Comparison of ENCODE assay signal across 23 cellular contexts in genomic region chr10:86265236-86265876, GRCh38.
A peak's percentile ranks its signal among the peaks of the same experiment; 100 is the strongest.
DNase-seq lines count a peak whose midpoint lies in the region; ATAC-seq, FAIRE-seq and TF ChIP-seq lines count a peak whose summit lies in the region.
"Had no signal": no experiment of that assay in that cellular context is flagged by ENCODE, and none has a peak within 500 bp of the region (broad histone marks: within the 10 kb centered on the region; RNA-seq: fewer than 3 reads in every experiment).

No MANE protein-coding gene starts in this region.

- H2AFZ ChIP-seq in HepG2 (ENCODE audit: low read length) = no peak overlapping the region

- WGBS in HepG2 (ENCODE audit: low lambda C conversion rate) = 23% methylated on average over 7 of the region's 7 CpGs

- H3K4me3 Mint-ChIP-seq in activated CD8-positive, alpha-beta memory T cell treated with anti-CD3 and anti-CD28 coated beads, Interleukin-2, amount 10 ng/mL, durations not matched to agents 7 days and 5 days = no peak overlapping the region
- H3K4me3 Mint-ChIP-seq: activated CD4-positive, alpha-beta T cell treated with anti-CD3 and anti-CD28 coated beads for 36 hours; activated naive CD4-positive, alpha-beta T cell treated with anti-CD3 and anti-CD28 coated beads, Interleukin-2, amount 10 ng/mL, durations not matched to agents 7 days and 5 days; memory B cell; nephron had no signal

- peak; percentile 28 for DNase-seq in activated CD8-positive, alpha-beta memory T cell treated with anti-CD3 and anti-CD28 coated beads for 24 hours
- no peak for DNase-seq in activated CD8-positive, alpha-beta memory T cell treated with anti-CD3 and anti-CD28 coated beads, Interleukin-2, amount 50 U/mL, for 4 hours
- DNase-seq in activated CD8-positive, alpha-beta memory T cell treated with anti-CD3 and anti-CD28 coated beads, Interleukin-2, amount 10 ng/mL, durations not matched to agents 7 days and 5 days = peak; percentile 31
- DNase-seq in HepG2 (ENCODE audit: low spot score) (no peak), superior temporal gyrus (ENCODE audit: extremely low spot score) (peak; percentile 57), mucosa of descending colon (no peak)
- no peak for DNase-seq in stimulated activated CD8-positive, alpha-beta memory T cell treated with anti-CD3 and anti-CD28 coated beads, Interleukin-4, amount 100 ng/mL, for 48 hours
- DNase-seq: activated CD4-positive, alpha-beta T cell treated with anti-CD3 and anti-CD28 coated beads for 36 hours; activated naive CD4-positive, alpha-beta T cell treated with anti-CD3 and anti-CD28 coated beads, Interleukin-2, amount 10 ng/mL, durations not matched to agents 7 days and 5 days; aorta; cerebellar nuclear complex; DMS 273 treated with DMSO at 0.1 percent for 48 hours; KG1; MV-4-11; NCI-H2081 treated with DMSO at 0.1 percent for 48 hours; NCI-H510A had no signal

- no peaks in the 10 kb centered on the region for H4K20me1 ChIP-seq in HepG2 (ENCODE audit: insufficient read depth, low read length)

- H3K27me3 Mint-ChIP-seq in activated CD8-positive, alpha-beta memory T cell treated with anti-CD3 and anti-CD28 coated beads, Interleukin-2, amount 10 ng/mL, durations not matched to agents 7 days and 5 days = peaks cover 30% of the 10 kb centered on the region

- H3K4me1 ChIP-seq in HepG2 (ENCODE audit: insufficient read depth, low read length) = no peaks in the 10 kb centered on the region
- no peaks in the 10 kb centered on the region for H3K4me1 ChIP-seq in mucosa of descending colon (ENCODE audit: low read depth)

- intact Hi-C loops in HepG2 (cut with micrococcal nuclease; ENCODE audit: unreplicated experiment) (no loop called here), mucosa of descending colon (cut with DNase I, micrococcal nuclease) (no loop called here)

- H3K9ac ChIP-seq in HepG2 (ENCODE audit: insufficient read depth, low read depth, low read length) = no peak overlapping the region

- TF ChIP-seq CTCF in HepG2 (CRISPR knock-in tag; IDR thresholded peaks at IDR 0.05) = no peak
- TF ChIP-seq CTCF in mucosa of descending colon (IDR thresholded peaks at IDR 0.05) = no peak

- TF ChIP-seq RAD21 in HepG2 (CRISPR knock-in tag; IDR thresholded peaks at IDR 0.05) = no peak

- H3K9me3 Mint-ChIP-seq in activated CD8-positive, alpha-beta memory T cell treated with anti-CD3 and anti-CD28 coated beads, Interleukin-2, amount 10 ng/mL, durations not matched to agents 7 days and 5 days (ENCODE audit: low read depth) = no peaks in the 10 kb centered on the region
- H3K9me3 Mint-ChIP-seq: activated naive CD4-positive, alpha-beta T cell treated with anti-CD3 and anti-CD28 coated beads, Interleukin-2, amount 10 ng/mL, durations not matched to agents 7 days and 5 days; memory B cell; nephron had no signal

- H3K4me2 ChIP-seq in HepG2 (ENCODE audit: low read depth, low read length) = no peak overlapping the region

- no peak for TF ChIP-seq EP300 in HepG2 (IDR thresholded peaks at IDR 0.05; ENCODE audit: low read depth in 2 of 2, low read length in 2 of 2)
- TF ChIP-seq EP300 in HepG2 (CRISPR knock-in tag; IDR thresholded peaks at IDR 0.05; ENCODE audit: borderline replicate concordance) = no peak

- no peaks in the 10 kb centered on the region for H3K36me3 Mint-ChIP-seq in activated CD8-positive, alpha-beta memory T cell treated with anti-CD3 and anti-CD28 coated beads, Interleukin-2, amount 10 ng/mL, durations not matched to agents 7 days and 5 days
- H3K36me3 Mint-ChIP-seq: activated naive CD4-positive, alpha-beta T cell treated with anti-CD3 and anti-CD28 coated beads, Interleukin-2, amount 10 ng/mL, durations not matched to agents 7 days and 5 days; memory B cell had no signal

- peaks cover 3 to 58% of the 10 kb centered on the region in 2 experiments; a peak in 4 of 5 replicates for H3K27me3 ChIP-seq in HepG2 (ENCODE audit: control insufficient read depth in 1 of 2, insufficient read depth in 2 of 2, low read length in 2 of 2)
- H3K27me3 ChIP-seq: testis had no signal

- H3K36me3 ChIP-seq in HepG2 (replicated peaks in 1 of 2; ENCODE audit: control insufficient read depth in 1 of 2, insufficient read depth in 2 of 2, low read length in 2 of 2) = no peaks in the 10 kb centered on the region
- no peaks in the 10 kb centered on the region for H3K36me3 ChIP-seq in mucosa of descending colon (ENCODE audit: low read depth)

- no peak overlapping the region for H3K27ac Mint-ChIP-seq in activated CD8-positive, alpha-beta memory T cell treated with anti-CD3 and anti-CD28 coated beads, Interleukin-2, amount 10 ng/mL, durations not matched to agents 7 days and 5 days
- H3K27ac Mint-ChIP-seq: activated CD4-positive, alpha-beta T cell treated with anti-CD3 and anti-CD28 coated beads for 36 hours; activated naive CD4-positive, alpha-beta T cell treated with anti-CD3 and anti-CD28 coated beads, Interleukin-2, amount 10 ng/mL, durations not matched to agents 7 days and 5 days; memory B cell; nephron had no signal

- no peak overlapping the region for H3K4me3 ChIP-seq in HepG2 (replicated peaks in 1 of 3; ENCODE audit: insufficient read depth in 1 of 3, low read depth in 2 of 3, low read length in 3 of 3)
- H3K4me3 ChIP-seq in mucosa of descending colon = no peak overlapping the region
- H3K4me3 ChIP-seq: GM12878, testis had no signal

- FAIRE-seq in HepG2 (lab: Jason Lieb, UNC) = no peak
- FAIRE-seq: GM12878, islet of Langerhans had no signal

- H3K4me1 Mint-ChIP-seq in activated CD8-positive, alpha-beta memory T cell treated with anti-CD3 and anti-CD28 coated beads, Interleukin-2, amount 10 ng/mL, durations not matched to agents 7 days and 5 days = no peaks in the 10 kb centered on the region
- H3K4me1 Mint-ChIP-seq: activated CD4-positive, alpha-beta T cell treated with anti-CD3 and anti-CD28 coated beads for 36 hours; activated naive CD4-positive, alpha-beta T cell treated with anti-CD3 and anti-CD28 coated beads, Interleukin-2, amount 10 ng/mL, durations not matched to agents 7 days and 5 days; nephron had no signal

- CTCF ChIA-PET in activated CD8-positive, alpha-beta memory T cell treated with anti-CD3 and anti-CD28 coated beads, Interleukin-2, amount 10 ng/mL, durations not matched to agents 7 days and 5 days (lab: Charles Lee) = no interaction called here
- CTCF ChIA-PET in HepG2 (lab: Yijun Ruan, JAX; ENCODE audit: low intra/inter-chr PET ratio, low total read pairs) = no interaction called here

- no peak for ATAC-seq in activated CD8-positive, alpha-beta memory T cell treated with anti-CD3 and anti-CD28 coated beads, Interleukin-2, amount 10 ng/mL, durations not matched to agents 7 days and 5 days
- ATAC-seq in HepG2 (no peak), mucosa of descending colon (no peak), HG03521 (IDR thresholded peaks at IDR 0.05; ENCODE audit: unreplicated experiment) (no peak)
- ATAC-seq: activated CD4-positive, alpha-beta T cell treated with anti-CD3 and anti-CD28 coated beads for 36 hours; GM12878 had no signal

- H3K9me3 ChIP-seq in HepG2 (ENCODE audit: low read length) = no peaks in the 10 kb centered on the region
- no peaks in the 10 kb centered on the region for H3K9me3 ChIP-seq in mucosa of descending colon
- H3K9me3 ChIP-seq: testis had no signal

- no peak for TF ChIP-seq POLR2A in HepG2 (IDR thresholded peaks at IDR 0.05; ENCODE audit: insufficient read depth in 1 of 2, low read depth in 2 of 2, low read length in 2 of 2)

- POLR2A ChIA-PET in HepG2 (lab: Yijun Ruan, JAX) = no interaction called here

- BruUV-seq in HepG2 (replicated peaks; lab: Mats Ljungman, UMichigan) = no TSS peak

- no peaks in the 10 kb centered on the region for H3K79me2 ChIP-seq in HepG2 (ENCODE audit: insufficient read depth, low read length)

- H3K27ac ChIP-seq in HepG2 (ENCODE audit: extremely low read length, insufficient read depth, low read length) = no peak overlapping the region
- H3K27ac ChIP-seq: C4-2B, testis had no signal

- in situ Hi-C loops in HepG2 (cut with HindIII; ENCODE audit: extremely low pct_ligation_motif_present, low pct_unique_long_range_greater_than_20kb) = loop anchor here (10.0 kb wide), 1 partner anchor 109 kb away; no protein-coding TSS in a partner anchor

TF ChIP-seq in HepG2, 621 proteins besides CTCF, POLR2A, EP300 and RAD21:
- TF ChIP-seq PRDM15 (CRISPR knock-in tag; IDR thresholded peaks at IDR 0.05) (peak; percentile 40; the same call in 1 of the 2 replicates), BRF2 (CRISPR knock-in tag; IDR thresholded peaks at IDR 0.05) (no peak)

Comparison
In these comparisons a context has a peak if more than half of its experiments do, and no peak if none do; other contexts are left out.
1. DNase-seq: peak in activated CD8-positive, alpha-beta memory T cell treated with anti-CD3 and anti-CD28 coated beads for 24 hours (single experiment), activated CD8-positive, alpha-beta memory T cell treated with anti-CD3 and anti-CD28 coated beads, Interleukin-2, amount 10 ng/mL, durations not matched to agents 7 days and 5 days (single experiment) and superior temporal gyrus (single experiment); none in activated CD8-positive, alpha-beta memory T cell treated with anti-CD3 and anti-CD28 coated beads, Interleukin-2, amount 50 U/mL, for 4 hours (single experiment), HepG2 (single experiment), stimulated activated CD8-positive, alpha-beta memory T cell treated with anti-CD3 and anti-CD28 coated beads, Interleukin-4, amount 100 ng/mL, for 48 hours (single experiment) and mucosa of descending colon (0 of 3).